ENCODE assay signal across 8 cellular contexts in genomic region chr1:19209439-19209989, GRCh38. TPM values are rescaled to one million over a fixed set of nuclear protein-coding genes. Genes with fewer than 3 reads are reported as not detected.
DNase-seq lines count a peak whose midpoint lies in the region; ATAC-seq, FAIRE-seq and TF ChIP-seq lines count a peak whose summit lies in the region.

No MANE protein-coding gene starts in this region.

- TF ChIP-seq EP300 in A549 (IDR thresholded peaks at IDR 0.05) (no peak), K562 (IDR thresholded peaks at IDR 0.05; ENCODE audit: low read length) (no peak; the same call in 1 of the 2 replicates)

- TF ChIP-seq POLR2A in A549 (IDR thresholded peaks at IDR 0.05; ENCODE audit: low read length) (no peak), K562 (conservative IDR thresholded peaks at IDR 0.05) (peak; percentile 58; the same call in 1 of the 2 replicates)

- H3K4me2 ChIP-seq in A549: peak overlapping the region; percentile 89
- peak overlapping the region; percentile 100 for H3K4me2 ChIP-seq in K562 (ENCODE audit: insufficient read depth, low read length)

- peaks cover 10% of the 10 kb centered on the region for H3K9me1 ChIP-seq in K562 (ENCODE audit: control insufficient read depth, insufficient read depth, low read length)

- peak overlapping the region; percentile 74 for H2AFZ ChIP-seq in K562 (ENCODE audit: low read depth, low read length)

- peak overlapping the region; percentile 92 for H3K4me3 ChIP-seq in A549
- peak overlapping the region; percentile 96 for H3K4me3 ChIP-seq in SJCRH30
- H3K4me3 ChIP-seq in K562: peak overlapping the region; percentile 84

- under 1% methylated on average over 23 of the region's 28 CpGs for WGBS in A549 (ENCODE audit: missing lambda C conversion rate)
- under 1% methylated on average over 27 of the region's 28 CpGs for WGBS in K562 (ENCODE audit: insufficient coverage, low coverage, missing lambda C conversion rate)

- peaks cover 28% of the 10 kb centered on the region for H4K20me1 ChIP-seq in K562 (replicated peaks; ENCODE audit: control insufficient read depth, insufficient read depth, low read length)

- intact Hi-C loops in K562 (cut with micrococcal nuclease): no loop called here

- no peak for TF ChIP-seq CTCF in A549 (IDR thresholded peaks at IDR 0.05)
- no peak for TF ChIP-seq CTCF in K562 (IDR thresholded peaks at IDR 0.05 in 2 of 3, conservative IDR thresholded peaks at IDR 0.05 in 1 of 3; ENCODE audit: insufficient read depth in 2 of 3, low read depth in 1 of 3, low read length in 3 of 3)

- DNase-seq in A549 (ENCODE audit: low read depth in 1 of 2, low spot score in 1 of 2) (peak; percentile 14 to 39), GM18507 (ENCODE audit: extremely low spot score, insufficient read length, low read depth) (peak; percentile 32), SJCRH30 (peak; percentile 31 to 47), K562 (ENCODE audit: extremely low read depth in 1 of 4, low spot score in 3 of 4) (peak in 2 of 4 experiments; percentile 86 to 92), iPS-NIHi7 (ENCODE audit: extremely low spot score) (peak; percentile 48), NCI-H510A (lab: John Stamatoyannopoulos, UW) (no peak)
- peak; percentile 48 to 68 for DNase-seq in stimulated activated CD4-positive, alpha-beta T cell treated with anti-CD3 and anti-CD28 coated beads, Interleukin-12 subunit alpha, Interleukin-12 subunit beta, amount 100 ng/mL, for 24 hours (ENCODE audit: low read depth in 2 of 2)

- no peaks in the 10 kb centered on the region for H3K9me3 ChIP-seq in A549
- H3K9me3 ChIP-seq in SJCRH30 (replicated peaks): no peaks in the 10 kb centered on the region
- no peaks in the 10 kb centered on the region for H3K9me3 ChIP-seq in K562 (replicated peaks; ENCODE audit: control insufficient read depth, insufficient read depth, low read depth, low read length)

- BruUV-seq in K562 (replicated peaks; lab: Mats Ljungman, UMichigan): TSS peak; percentile 43

- H3K27me3 ChIP-seq in SJCRH30 (no peaks in the 10 kb centered on the region), K562 (ENCODE audit: control insufficient read depth in 2 of 2, insufficient read depth in 2 of 2, low read length in 2 of 2) (no peaks in the 10 kb centered on the region)

- in situ Hi-C loops in K562 (cut with MboI): no loop called here

- H3K4me1 ChIP-seq in A549 (peaks cover 25% of the 10 kb centered on the region), SJCRH30 (0 out of 2 replicates have a peak, but pooled peaks cover 4% of the 10 kb centered on the region), K562 (replicated peaks in 1 of 2; ENCODE audit: control insufficient read depth in 2 of 2, insufficient read depth in 2 of 2, low read length in 2 of 2) (peaks cover 20 to 45% of the 10 kb centered on the region in 2 experiments)

- H3K9ac ChIP-seq in K562 (ENCODE audit: insufficient read depth in 1 of 2, low read depth in 2 of 2, low read length in 2 of 2): peak overlapping the region; percentile 98 to 99

- CTCF ChIA-PET in A549 (lab: Yijun Ruan, JAX) (interaction anchor here (2.3 kb wide), 1 partner anchor 31 kb away, joined by 9 read pairs; no protein-coding TSS in a partner anchor), K562 (lab: Yijun Ruan, JAX; ENCODE audit: low intra/inter-chr PET ratio) (no interaction called here)

- H3K27ac ChIP-seq in A549 (peak overlapping the region; percentile 88 to 99), SJCRH30 (peak overlapping the region; percentile 88), K562 (ENCODE audit: extremely low read depth, low read depth, low read length) (peak overlapping the region; percentile 97)

- ATAC-seq in A549 (peak; percentile 33 to 57; a peak in 4 of 6 replicates), HG02973 (IDR thresholded peaks at IDR 0.05; ENCODE audit: unreplicated experiment) (peak; percentile 46), K562 (peak; percentile 81)

- TF ChIP-seq RAD21 in A549 (conservative IDR thresholded peaks at IDR 0.05 in 1 of 2, IDR thresholded peaks at IDR 0.05 in 1 of 2): no peak
- no peak for TF ChIP-seq RAD21 in K562 (CRISPR knock-in tag; conservative IDR thresholded peaks at IDR 0.05 in 1 of 2, IDR thresholded peaks at IDR 0.05 in 1 of 2)

- POLR2A ChIA-PET in A549 (lab: Yijun Ruan, JAX): no interaction called here
- POLR2A ChIA-PET in K562 (lab: Yijun Ruan, JAX): interaction anchor here (0.8 to 6.4 kb wide), 13 partner anchors 10 to 197 kb away, joined by 3 to 42 read pairs (median 3); partner anchors contain the start of genes EMC1 and MRTO4

- peaks cover 100% of the 10 kb centered on the region for H3K79me2 ChIP-seq in K562 (ENCODE audit: control insufficient read depth, insufficient read depth, low read length)

- FAIRE-seq in A549 (lab: Jason Lieb, UNC) (no peak), GM18507 (lab: Jason Lieb, UNC) (peak; percentile 78), K562 (lab: Jason Lieb, UNC) (peak; percentile 78)

- H3K36me3 ChIP-seq in SJCRH30 (peaks cover 11% of the 10 kb centered on the region), K562 (ENCODE audit: control insufficient read depth, insufficient read depth, low read length) (peaks cover 62% of the 10 kb centered on the region)

RNA-seq across cellular contexts. Expression of gene UBR4, which starts 0.6 kb away (rescaled TPM):
- polyA plus RNA-seq in A549 (2011; rRNA removed) (74.3 and 135 TPM in 2 replicates), A549 (2017; fragmentation: RNase III; extraction: RNeasy Plus Mini Kit Qiagen cat#74134 plus additional on column Dnase treatment) (50.5 to 63.0 TPM (median 55.8 TPM) in 3 replicates), K562 (2011; rRNA removed) (55.4 and 85.4 TPM in 2 replicates), K562 (2014; fragmentation: Illumina TruSeq; extraction: Trizol) (274 and 277 TPM in 2 replicates), K562 (2014; fragmentation: Nextera tagmentation; extraction: Ambion mirVana) (100 to 1,000 TPM; 110 to 123 TPM), K562 (2014; rRNA removed) (174 and 182 TPM in 2 replicates)
- polyA plus RNA-seq in A549 (2012; cell fraction: cytosol; rRNA removed): 77.3 and 78.0 TPM in 2 replicates
- polyA plus RNA-seq in A549 (2012; cell fraction: nucleus; rRNA removed): 287 and 459 TPM in 2 replicates
- 277 and 322 TPM in 2 replicates for polyA minus RNA-seq in A549 (2011; rRNA and poly(A)+ RNA removed)
- total RNA-seq in SJCRH30 (2014; rRNA removed; shearing (Covaris generic)): 96.7 and 102 TPM in 2 replicates
- 1,237 and 1,275 TPM in 2 replicates for total RNA-seq in K562 (2011; cell fraction: chromatin; rRNA removed; ENCODE audit: low replicate concordance)
- 563 and 657 TPM in 2 replicates for total RNA-seq in K562 (2011; cell fraction: nucleolus; rRNA removed)
- 675 TPM in 2 replicates for total RNA-seq in K562 (2011; cell fraction: nucleoplasm; rRNA removed)
- total RNA-seq in K562 (2014; rRNA removed) (140 and 153 TPM in 2 replicates), K562 (2014; rRNA removed; fragmentation: Illumina TruSeq; extraction: Trizol) (88.5 and 99.0 TPM in 2 replicates), K562 (2015; rRNA removed; fragmentation: Illumina TruSeq; extraction: Trizol) (91.3 and 98.2 TPM in 2 replicates), K562 (2021) (218 and 237 TPM in 2 replicates)
- 96.0 and 109 TPM in 2 replicates for polyA plus RNA-seq in K562 (2011; cell fraction: cytosol; rRNA removed)
- polyA plus RNA-seq in K562 (2011; cell fraction: nucleus; rRNA removed): 581 and 738 TPM in 2 replicates
- polyA plus RNA-seq in K562 (2012): 175 and 269 TPM in 2 replicates
- 161 and 196 TPM in 2 replicates for polyA minus RNA-seq in K562 (2011; rRNA and poly(A)+ RNA removed)
- 224 and 238 TPM in 2 replicates for polyA minus RNA-seq in K562 (2011; cell fraction: cytosol; rRNA and poly(A)+ RNA removed)
- polyA minus RNA-seq in K562 (2011; cell fraction: nucleus; rRNA and poly(A)+ RNA removed): 307 and 505 TPM in 2 replicates

RNA-seq across cellular contexts. Expression of gene EMC1, which starts 41.8 kb away (rescaled TPM):
- polyA plus RNA-seq in A549 (2011; rRNA removed) (32.2 and 40.2 TPM in 2 replicates), A549 (2017; fragmentation: RNase III; extraction: RNeasy Plus Mini Kit Qiagen cat#74134 plus additional on column Dnase treatment) (23.8 to 28.8 TPM (median 25.8 TPM) in 3 replicates), K562 (2011; rRNA removed) (17.8 and 40.9 TPM in 2 replicates), K562 (2014; fragmentation: Illumina TruSeq; extraction: Trizol) (69.9 and 85.0 TPM in 2 replicates), K562 (2014; fragmentation: Nextera tagmentation; extraction: Ambion mirVana) (10 to 100 TPM; 32.1 to 69.3 TPM), K562 (2014; rRNA removed) (24.2 and 33.5 TPM in 2 replicates)
- polyA plus RNA-seq in A549 (2012; cell fraction: cytosol; rRNA removed): 41.4 and 43.6 TPM in 2 replicates
- polyA plus RNA-seq in A549 (2012; cell fraction: nucleus; rRNA removed): 151 and 182 TPM in 2 replicates
- polyA minus RNA-seq in A549 (2011; rRNA and poly(A)+ RNA removed): 55.1 and 64.4 TPM in 2 replicates
- total RNA-seq in SJCRH30 (2014; rRNA removed; shearing (Covaris generic)): 60.9 and 68.5 TPM in 2 replicates
- 276 and 409 TPM in 2 replicates for total RNA-seq in K562 (2011; cell fraction: chromatin; rRNA removed; ENCODE audit: low replicate concordance)
- total RNA-seq in K562 (2011; cell fraction: nucleolus; rRNA removed): 245 and 297 TPM in 2 replicates
- 245 and 273 TPM in 2 replicates for total RNA-seq in K562 (2011; cell fraction: nucleoplasm; rRNA removed)
- total RNA-seq in K562 (2014; rRNA removed) (37.5 and 65.1 TPM in 2 replicates), K562 (2014; rRNA removed; fragmentation: Illumina TruSeq; extraction: Trizol) (32.8 and 35.4 TPM in 2 replicates), K562 (2015; rRNA removed; fragmentation: Illumina TruSeq; extraction: Trizol) (36.9 and 37.4 TPM in 2 replicates), K562 (2021) (71.0 and 88.2 TPM in 2 replicates)
- polyA plus RNA-seq in K562 (2011; cell fraction: cytosol; rRNA removed): 34.1 and 42.0 TPM in 2 replicates
- polyA plus RNA-seq in K562 (2011; cell fraction: nucleus; rRNA removed): 140 and 211 TPM in 2 replicates
- 40.3 and 58.0 TPM in 2 replicates for polyA plus RNA-seq in K562 (2012)
- 38.2 and 49.9 TPM in 2 replicates for polyA minus RNA-seq in K562 (2011; rRNA and poly(A)+ RNA removed)
- polyA minus RNA-seq in K562 (2011; cell fraction: cytosol; rRNA and poly(A)+ RNA removed): 23.6 and 30.1 TPM in 2 replicates
- polyA minus RNA-seq in K562 (2011; cell fraction: nucleus; rRNA and poly(A)+ RNA removed): 62.5 and 79.1 TPM in 2 replicates

RNA-seq across cellular contexts. Expression of gene MRTO4, which starts 42.1 kb away (rescaled TPM):
- polyA plus RNA-seq in A549 (2011; rRNA removed) (52.1 and 66.4 TPM in 2 replicates), A549 (2017; fragmentation: RNase III; extraction: RNeasy Plus Mini Kit Qiagen cat#74134 plus additional on column Dnase treatment) (58.4 to 70.5 TPM (median 61.7 TPM) in 3 replicates), K562 (2011; rRNA removed) (93.7 and 105 TPM in 2 replicates), K562 (2014; fragmentation: Illumina TruSeq; extraction: Trizol) (163 and 173 TPM in 2 replicates), K562 (2014; fragmentation: Nextera tagmentation; extraction: Ambion mirVana) (100 to 1,000 TPM in 1 of 2 experiments, 10 to 100 TPM in 1; 62.0 to 146 TPM), K562 (2014; rRNA removed) (152 and 153 TPM in 2 replicates)
- polyA plus RNA-seq in A549 (2012; cell fraction: cytosol; rRNA removed): 65.2 and 67.3 TPM in 2 replicates
- 35.8 and 35.9 TPM in 2 replicates for polyA plus RNA-seq in A549 (2012; cell fraction: nucleus; rRNA removed)
- 22.0 and 29.2 TPM in 2 replicates for polyA minus RNA-seq in A549 (2011; rRNA and poly(A)+ RNA removed)
- 84.7 and 87.0 TPM in 2 replicates for total RNA-seq in SJCRH30 (2014; rRNA removed; shearing (Covaris generic))
- total RNA-seq in K562 (2011; cell fraction: chromatin; rRNA removed; ENCODE audit: low replicate concordance): 35.8 and 86.9 TPM in 2 replicates
- 78.7 and 87.1 TPM in 2 replicates for total RNA-seq in K562 (2011; cell fraction: nucleolus; rRNA removed)
- total RNA-seq in K562 (2011; cell fraction: nucleoplasm; rRNA removed): 57.9 and 62.8 TPM in 2 replicates
- total RNA-seq in K562 (2014; rRNA removed) (150 and 153 TPM in 2 replicates), K562 (2014; rRNA removed; fragmentation: Illumina TruSeq; extraction: Trizol) (136 and 145 TPM in 2 replicates), K562 (2015; rRNA removed; fragmentation: Illumina TruSeq; extraction: Trizol) (153 and 154 TPM in 2 replicates), K562 (2021) (138 and 146 TPM in 2 replicates)
- polyA plus RNA-seq in K562 (2011; cell fraction: cytosol; rRNA removed): 88.3 and 88.5 TPM in 2 replicates
- 35.1 and 36.8 TPM in 2 replicates for polyA plus RNA-seq in K562 (2011; cell fraction: nucleus; rRNA removed)
- polyA plus RNA-seq in K562 (2012): 59.9 and 104 TPM in 2 replicates
- polyA minus RNA-seq in K562 (2011; rRNA and poly(A)+ RNA removed): 62.3 and 78.5 TPM in 2 replicates
- 32.1 and 40.7 TPM in 2 replicates for polyA minus RNA-seq in K562 (2011; cell fraction: cytosol; rRNA and poly(A)+ RNA removed)
- polyA minus RNA-seq in K562 (2011; cell fraction: nucleus; rRNA and poly(A)+ RNA removed): 16.2 and 19.4 TPM in 2 replicates

Comparison
In these comparisons a context has a peak if more than half of its experiments do, and no peak if none do; other contexts are left out.
1. Of the 35 proteins assayed by ChIP-seq in both K562 and A549: peak only in K562: BHLHE40, HDAC2, MAFK, MYC and POLR2A; only in A549: KDM1A; in both: none; in neither: 27; mixed calls (peak in some experiments, not most) for 2.